In genomic region chr5:61329729-61330128, GRCh38 we compare ENCODE assay signal across 8 cellular contexts. TPM values are rescaled to one million over a fixed set of nuclear protein-coding genes. Genes with fewer than 3 reads are reported as not detected.
DNase-seq lines count a peak whose midpoint lies in the region.

No MANE protein-coding gene starts in this region.

- H3K9me3 ChIP-seq in SJSA1 (replicated peaks) (0 out of 2 replicates have a peak, but pooled peaks cover 3% of the 10 kb centered on the region), esophagus (ENCODE audit: control insufficient read depth in 2 of 2, insufficient read depth in 1 of 2, low read depth in 1 of 2, low read length in 1 of 2) (no peaks in the 10 kb centered on the region)

- H3K27ac ChIP-seq in SJSA1 (peak overlapping the region; percentile 59), esophagus (ENCODE audit: low read depth in 2 of 2, low read length in 1 of 2) (peak overlapping the region; percentile 29 to 71)

- H3K4me3 ChIP-seq in SJSA1 (peak overlapping the region; percentile 90), esophagus (ENCODE audit: low read depth in 1 of 2, low read length in 2 of 2) (peak overlapping the region in 1 of 2 donors; percentile 69)

- DNase-seq in H4 (ENCODE audit: low spot score) (peak; percentile 25), SJSA1 (ENCODE audit: low read depth in 1 of 2, low spot score in 2 of 2) (peak in 1 of 2 experiments; percentile 62), retina (peak; percentile 25), GF-D8 (lab: John Stamatoyannopoulos, UW) (no peak), cortex of kidney (lab: John Stamatoyannopoulos, UW) (no peak), G401 (ENCODE audit: low spot score) (no peak)
- no peak for DNase-seq in activated effector memory CD4-positive, alpha-beta T cell treated with anti-CD3 and anti-CD28 coated beads, Interleukin-2, amount 50 U/mL, for 16 hours

- 25 to 39% methylated on average over 8 of the region's 8 CpGs for WGBS in esophagus, 2 donors

- in situ Hi-C loops in G401 (cut with HindIII; ENCODE audit: low sequenced_read_pairs) = no loop called here

- H3K36me3 ChIP-seq in SJSA1 = peaks cover 20% of the 10 kb centered on the region
- H3K36me3 ChIP-seq in esophagus (ENCODE audit: control insufficient read depth in 2 of 2, insufficient read depth in 2 of 2, low read length in 1 of 2) = no peaks in the 10 kb centered on the region

- H3K4me1 ChIP-seq in SJSA1 (replicated peaks) (peaks cover 31% of the 10 kb centered on the region), esophagus (ENCODE audit: control insufficient read depth in 2 of 2, insufficient read depth in 2 of 2, low read length in 1 of 2) (peaks cover 0 to 4% of the 10 kb centered on the region in 2 donors)

- H3K27me3 ChIP-seq in SJSA1 (replicated peaks) = no peaks in the 10 kb centered on the region
- H3K27me3 ChIP-seq in esophagus (ENCODE audit: control insufficient read depth in 1 of 2, insufficient read depth in 2 of 2, low read length in 2 of 2) = no peaks in the 10 kb centered on the region

RNA-seq across cellular contexts. Expression of gene ZSWIM6, which starts 2.3 kb away (rescaled TPM):
- total RNA-seq in H4 (2014; rRNA removed; shearing (Covaris generic)) = 3.8 and 7.0 TPM in 2 replicates
- total RNA-seq in SJSA1 (2014; rRNA removed; shearing (Covaris generic)) = 5.7 and 13.1 TPM in 2 replicates
- 1 to 10 TPM; 3.6 to 5.4 TPM for polyA plus RNA-seq in esophagus
- total RNA-seq in G401 (2014; rRNA removed; shearing (Covaris generic)) = 0.18 and 0.68 TPM in 2 replicates

Comparison
In these comparisons a context has a peak if more than half of its experiments do, and no peak if none do; other contexts are left out.
1. DNase-seq: peak in H4 (single experiment) and retina (single experiment); none in GF-D8 (single experiment), cortex of kidney (single experiment), G401 (single experiment) and activated effector memory CD4-positive, alpha-beta T cell treated with anti-CD3 and anti-CD28 coated beads, Interleukin-2, amount 50 U/mL, for 16 hours (single experiment).